In the genomic region with DNA sequence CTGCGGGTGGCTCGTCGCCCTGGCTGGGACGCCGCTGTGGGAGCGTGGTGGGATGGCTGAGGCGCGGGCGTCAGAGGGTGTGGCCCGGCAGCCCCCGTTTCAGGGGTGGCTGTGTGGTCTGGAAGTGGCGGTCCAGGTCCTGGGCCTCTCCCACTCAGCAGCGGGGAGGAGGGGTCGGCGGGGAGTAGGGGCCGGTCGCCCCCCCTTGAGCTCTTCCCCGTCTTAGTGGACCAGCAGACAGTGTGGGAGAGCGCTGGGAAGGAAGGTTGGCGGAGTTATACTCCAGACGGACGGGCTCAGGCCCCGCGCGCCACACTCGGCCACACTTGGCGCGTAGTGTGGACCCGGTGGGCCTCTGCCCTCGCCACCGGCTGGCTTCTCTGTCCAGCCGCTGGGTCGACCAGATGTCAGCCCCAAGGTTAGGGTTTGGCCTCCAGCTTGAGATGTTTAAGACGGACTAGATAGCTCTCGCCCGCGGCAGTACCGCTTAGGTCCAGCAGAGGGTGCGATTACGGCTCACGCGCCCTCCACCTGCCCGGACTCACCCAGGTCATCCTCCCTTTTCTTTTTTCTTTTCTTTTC, we compare ENCODE assay signal across 8 cellular contexts. TPM values are rescaled to one million over a fixed set of nuclear protein-coding genes. Genes with fewer than 3 reads are reported as not detected.
A peak's percentile ranks its signal among the peaks of the same experiment; 100 is the strongest.
DNase-seq lines count a peak whose midpoint lies in the region; ATAC-seq and TF ChIP-seq lines count a peak whose summit lies in the region.

No MANE protein-coding gene starts in this region.

- no peak overlapping the region for H3K4me3 Mint-ChIP-seq in T-cell
- H3K4me3 Mint-ChIP-seq in brain = no peak overlapping the region
- H3K4me3 Mint-ChIP-seq in stimulated activated memory B cell treated with anti-CD40 and anti-IgM and Interleukin-4, amounts not matched to agents 10 μg/mL and 1 μg/mL and 100 μg/mL, for 72 hours = peak overlapping the region; percentile 52

- no peak for TF ChIP-seq POLR2A in vagina (IDR thresholded peaks at IDR 0.05)

- no peaks in the 10 kb centered on the region for H3K27me3 Mint-ChIP-seq in T-cell
- peaks cover 3% of the 10 kb centered on the region for H3K27me3 Mint-ChIP-seq in brain
- no peaks in the 10 kb centered on the region for H3K27me3 Mint-ChIP-seq in stimulated activated memory B cell treated with anti-CD40 and anti-IgM and Interleukin-4, amounts not matched to agents 10 μg/mL and 1 μg/mL and 100 μg/mL, for 72 hours

- H3K27me3 ChIP-seq in lung (ENCODE audit: control insufficient read depth, insufficient read depth) = no peaks in the 10 kb centered on the region
- H3K27me3 ChIP-seq in vagina = no peaks in the 10 kb centered on the region

- intact Hi-C loops in vagina (cut with DNase I) = no loop called here

- H3K4me1 ChIP-seq in lung (ENCODE audit: control insufficient read depth in 2 of 2, insufficient read depth in 2 of 2, low read length in 2 of 2) (peaks cover 0 to 2% of the 10 kb centered on the region in 2 donors), vagina (no peaks in the 10 kb centered on the region)

- 73 to 74% methylated on average over 33 to 43 of the region's 43 CpGs for WGBS in lung, 2 donors

- TF ChIP-seq CTCF in GM12873 (IDR thresholded peaks at IDR 0.05; ENCODE audit: insufficient read depth, low read depth, low read length, missing control alignments) (peak; percentile 50), brain (conservative IDR thresholded peaks at IDR 0.05) (peak; percentile 19 to 49), lung (IDR thresholded peaks at IDR 0.05; ENCODE audit: control extremely low read depth, extremely low read depth) (peak; percentile 25), vagina (IDR thresholded peaks at IDR 0.05) (peak in 1 of 3 experiments; percentile 29)

- H3K4me3 ChIP-seq in lung (no peak overlapping the region), vagina (no peak overlapping the region)

- CTCF ChIA-PET in T-cell (lab: Charles Lee) = interaction anchor here (0.5 to 2.1 kb wide), 18 partner anchors 19 to 1545 kb away, joined by 3 to 20 read pairs (median 4); a partner anchor contains a TSS

- H3K27ac Mint-ChIP-seq in T-cell = no peak overlapping the region
- no peak overlapping the region for H3K27ac Mint-ChIP-seq in brain
- no peak overlapping the region for H3K27ac Mint-ChIP-seq in stimulated activated memory B cell treated with anti-CD40 and anti-IgM and Interleukin-4, amounts not matched to agents 10 μg/mL and 1 μg/mL and 100 μg/mL, for 72 hours

- H3K4me1 Mint-ChIP-seq in T-cell (peaks cover 0 to 1% (median 0%) of the 10 kb centered on the region in 3 donors), brain (no peaks in the 10 kb centered on the region)
- no peaks in the 10 kb centered on the region for H3K4me1 Mint-ChIP-seq in stimulated activated memory B cell treated with anti-CD40 and anti-IgM and Interleukin-4, amounts not matched to agents 10 μg/mL and 1 μg/mL and 100 μg/mL, for 72 hours

- no peaks in the 10 kb centered on the region for H3K36me3 ChIP-seq in lung (ENCODE audit: control insufficient read depth in 2 of 2, insufficient read depth in 2 of 2, low read length in 2 of 2)
- H3K36me3 ChIP-seq in vagina = no peaks in the 10 kb centered on the region

- H3K27ac ChIP-seq in lung (ENCODE audit: low read depth in 1 of 2, low read length in 1 of 2) = no peak overlapping the region
- no peak overlapping the region for H3K27ac ChIP-seq in vagina

- ATAC-seq in T-cell (replicated peaks in 1 of 4) (peak; percentile 59 to 73 (median 63)), lung (ENCODE audit: insufficient read depth, low FRiP score) (peak; percentile 79)
- peak; percentile 51 for ATAC-seq in stimulated activated memory B cell treated with anti-CD40 and anti-IgM and Interleukin-4, amounts not matched to agents 10 μg/mL and 1 μg/mL and 100 μg/mL, for 72 hours

- no peaks in the 10 kb centered on the region for H3K36me3 Mint-ChIP-seq in T-cell
- H3K36me3 Mint-ChIP-seq in brain = peaks cover 19% of the 10 kb centered on the region
- no peaks in the 10 kb centered on the region for H3K36me3 Mint-ChIP-seq in stimulated activated memory B cell treated with anti-CD40 and anti-IgM and Interleukin-4, amounts not matched to agents 10 μg/mL and 1 μg/mL and 100 μg/mL, for 72 hours

- peaks cover 0 to 10% (median 3%) of the 10 kb centered on the region in 3 donors for H3K9me3 Mint-ChIP-seq in T-cell
- peaks cover 19 to 44% (median 27%) of the 10 kb centered on the region in 5 experiments for H3K9me3 Mint-ChIP-seq in brain
- H3K9me3 Mint-ChIP-seq in stimulated activated memory B cell treated with anti-CD40 and anti-IgM and Interleukin-4, amounts not matched to agents 10 μg/mL and 1 μg/mL and 100 μg/mL, for 72 hours = peaks cover 8% of the 10 kb centered on the region

- H3K9me3 ChIP-seq in lung (ENCODE audit: control insufficient read depth in 2 of 2, insufficient read depth in 1 of 2, low read length in 1 of 2) = peaks cover 0 to 16% of the 10 kb centered on the region in 2 donors
- no peaks in the 10 kb centered on the region for H3K9me3 ChIP-seq in vagina

- DNase-seq in T-cell (peak in 32 of 34 experiments; percentile 15 to 76 (median 47)), lung (ENCODE audit: low spot score) (peak; percentile 42), vagina (ENCODE audit: extremely low spot score in 2 of 2) (no peak), cerebellum (ENCODE audit: low spot score) (no peak), cerebellar cortex (ENCODE audit: low spot score) (no peak)

- POLR2A ChIA-PET in T-cell (lab: Charles Lee) = interaction anchor here in 1 of 2 donors (0.6 kb wide), 1 partner anchor 102 kb away, joined by 5 read pairs; no protein-coding TSS in a partner anchor

RNA-seq across cellular contexts. Expression of a gene that starts 21.7 kb away (rescaled TPM):
- total RNA-seq in T-cell (10 to 100 TPM; 14.6 to 26.8 (median 24.3) TPM), lung (10 to 100 TPM; 15.7 to 18.9 TPM), vagina (7.9 TPM), cerebellum (26.0 TPM)
- polyA plus RNA-seq in brain (ENCODE audit: insufficient read depth, low read depth, low replicate concordance) (9.4 TPM), lung (1 to 10 TPM; 5.4 to 5.7 TPM)

Comparison
In these comparisons a context has a peak if more than half of its experiments do, and no peak if none do; other contexts are left out.
1. DNase-seq: peak in T-cell (32 of 34) and lung (single experiment); none in vagina (0 of 2), cerebellum (single experiment) and cerebellar cortex (single experiment).
2. Peak in every context shown above with its lines, with median percentiles within 50 percentile points of each other: ATAC-seq.